27 cellular contexts compared by ENCODE assay signal in genomic region chr11:105612766-105613165, GRCh38.
A peak's percentile ranks its signal among the peaks of the same experiment; 100 is the strongest.
DNase-seq lines count a peak whose midpoint lies in the region; ATAC-seq and TF ChIP-seq lines count a peak whose summit lies in the region.
"Had no signal": no experiment of that assay in that cellular context is flagged by ENCODE, and none has a peak within 500 bp of the region (broad histone marks: within the 10 kb centered on the region; RNA-seq: fewer than 3 reads in every experiment).

No MANE protein-coding gene starts in this region.

- peaks cover 30% of the 10 kb centered on the region for H3K4me1 ChIP-seq in iPS-18a (ENCODE audit: control insufficient read depth, low read depth, low read length)
- H3K4me1 ChIP-seq: Caco-2, prostate gland had no signal

- H3K4me3 ChIP-seq in iPS-18a (ENCODE audit: low read length) (peak overlapping the region; percentile 62), coronary artery (no peak overlapping the region)
- H3K4me3 ChIP-seq: PC-9, prostate gland, skin epidermis, stomach, upper lobe of left lung had no signal

- H3K9ac ChIP-seq in iPS-18a (ENCODE audit: low read length), result peak overlapping the region; percentile 43

- H3K27me3 ChIP-seq in iPS-18a (ENCODE audit: control insufficient read depth, insufficient read depth, low read length), result peaks cover 27% of the 10 kb centered on the region

- H3K9me3 ChIP-seq in iPS-18a (ENCODE audit: control insufficient read depth, low read depth, low read length), result no peaks in the 10 kb centered on the region
- H3K9me3 ChIP-seq: Caco-2, prostate gland, stomach, upper lobe of left lung had no signal

- peak; percentile 27 to 75 for DNase-seq in NCI-H2081 (lab: John Stamatoyannopoulos, UW)
- no peak for DNase-seq in NCI-H2081 treated with DMSO at 0.1 percent for 48 hours (lab: John Stamatoyannopoulos, UW)
- peak; percentile 77 for DNase-seq in RPMI8226
- DNase-seq in substantia nigra (lab: John Stamatoyannopoulos, UW), result peak in 4 of 49 donors; percentile 2 to 49 (median 17)
- no peak for DNase-seq in DMS 273 treated with DMSO at 0.1 percent for 48 hours (lab: John Stamatoyannopoulos, UW)
- DNase-seq in coronary artery (ENCODE audit: low spot score), result no peak
- DNase-seq: 8988T; activated CD4-positive, alpha-beta T cell treated with anti-CD3 and anti-CD28 coated beads, Interleukin-2, amount 50 U/mL, for 4 hours; activated CD8-positive, alpha-beta memory T cell treated with anti-CD3 and anti-CD28 coated beads, Interleukin-2, amount 50 U/mL, for 48 hours; activated naive CD8-positive, alpha-beta T cell treated with anti-CD3 and anti-CD28 coated beads, Interleukin-2, amount 10 ng/mL, durations not matched to agents 7 days and 5 days; Caco-2; foreskin fibroblast; H7; Kasumi-1; mammary epithelial cell; naive thymus-derived CD4-positive, alpha-beta T cell; NCI-H1048; NCI-H526 treated with DMSO at 0.1 percent for 48 hours; PC-9; stomach; T-helper 17 cell; upper lobe of left lung had no signal

- no peak for ATAC-seq in HG02571 (IDR thresholded peaks at IDR 0.05; ENCODE audit: unreplicated experiment)
- ATAC-seq: naive thymus-derived CD4-positive, alpha-beta T cell; T-helper 17 cell had no signal

- no peak for TF ChIP-seq CTCF in coronary artery (IDR thresholded peaks at IDR 0.05)

- H3K27ac ChIP-seq in iPS-18a (ENCODE audit: low read length), result peak overlapping the region; percentile 30
- H3K27ac ChIP-seq in substantia nigra (ENCODE audit: low read depth, low read length, poor library complexity, severe bottlenecking), result peak overlapping the region; percentile 1
- no peak overlapping the region for H3K27ac ChIP-seq in coronary artery
- H3K27ac ChIP-seq: epithelial cell of prostate, PC-9, prostate gland, skin epidermis, stomach, upper lobe of left lung had no signal

- no peaks in the 10 kb centered on the region for H3K36me3 ChIP-seq in iPS-18a (ENCODE audit: control insufficient read depth, low read depth, low read length)
- H3K36me3 ChIP-seq: prostate gland, stomach, upper lobe of left lung had no signal

Comparison
In these comparisons a context has a peak if more than half of its experiments do, and no peak if none do; other contexts are left out.
1. DNase-seq: peak in NCI-H2081 (2 of 2) and RPMI8226 (single experiment); none in NCI-H2081 treated with DMSO at 0.1 percent for 48 hours (single experiment), DMS 273 treated with DMSO at 0.1 percent for 48 hours (single experiment) and coronary artery (single experiment).
2. H3K27ac ChIP-seq: peak in iPS-18a (single experiment) and substantia nigra (single experiment); none in coronary artery (0 of 2).